ENCODE assay signal across 12 cellular contexts in the genomic region with DNA sequence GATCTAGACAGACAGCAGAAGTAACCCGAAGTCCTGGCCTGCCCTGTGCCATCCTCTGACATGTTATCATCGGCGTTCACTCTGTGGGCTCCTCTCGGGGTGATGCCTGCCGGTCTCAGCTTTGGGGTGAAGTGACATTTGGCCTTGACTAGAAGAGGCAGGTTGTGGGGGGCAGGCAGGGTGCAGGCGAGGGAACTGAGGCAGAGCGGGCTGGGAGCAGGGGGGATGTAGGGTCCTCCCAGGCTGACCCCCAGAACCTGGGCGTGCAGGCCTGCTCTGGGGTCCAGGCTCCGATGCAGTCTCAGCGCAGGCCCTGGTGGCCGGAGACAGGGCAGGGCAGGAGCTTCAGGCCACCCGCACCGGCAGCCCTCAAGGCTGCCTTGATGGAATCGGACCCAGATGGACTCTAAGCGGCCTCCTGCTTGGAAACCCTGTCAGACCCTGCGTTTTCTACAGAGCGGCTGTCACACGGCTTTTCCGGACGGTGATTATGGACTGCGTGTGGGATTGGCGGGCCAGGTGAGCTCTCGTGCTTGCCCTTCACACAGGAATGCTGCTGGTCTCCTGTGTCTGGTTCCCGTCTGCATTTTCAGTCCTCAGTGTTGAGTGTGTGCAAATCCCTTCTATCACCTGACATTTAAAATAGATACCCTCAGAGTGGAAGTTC. TPM values are rescaled to one million over a fixed set of nuclear protein-coding genes. Genes with fewer than 3 reads are reported as not detected.
DNase-seq lines count a peak whose midpoint lies in the region; ATAC-seq and TF ChIP-seq lines count a peak whose summit lies in the region.
"Had no signal": no experiment of that assay in that cellular context is flagged by ENCODE, and none has a peak within 500 bp of the region (broad histone marks: within the 10 kb centered on the region; RNA-seq: fewer than 3 reads in every experiment).

No MANE protein-coding gene starts in this region.

- no peak overlapping the region for H3K27ac Mint-ChIP-seq in WTC11
- H3K27ac Mint-ChIP-seq: activated CD4-positive, alpha-beta T cell treated with anti-CD3 and anti-CD28 coated beads, Interleukin-2, amount 10 ng/mL, durations not matched to agents 24 days and 14 days had no signal

- intact Hi-C loops in cardiac septum (cut with DNase I), result no loop called here

- peak; percentile 9; the same call in 1 of the 2 replicates for ATAC-seq in WTC11

- H2AFZ ChIP-seq in trophoblast cell (ENCODE audit: insufficient read depth, low read length, poor library complexity), result peak overlapping the region; percentile 13

- no peak overlapping the region for H2BK12ac ChIP-seq in trophoblast cell (ENCODE audit: low read length)

- no CpG with 5 or more reads among the region's 24 CpGs for WGBS in trophoblast cell (ENCODE audit: extremely low coverage, insufficient coverage, insufficient read length)

- 0 out of 2 replicates have a peak, but pooled peaks cover 4% of the 10 kb centered on the region for H3K27me3 Mint-ChIP-seq in WTC11 (ENCODE audit: low read depth)

- H3K36me3 Mint-ChIP-seq in WTC11, result peaks cover 6% of the 10 kb centered on the region

- POLR2A ChIA-PET in WTC11 (lab: Charles Lee), result no interaction called here

- DNase-seq in AG09309 (ENCODE audit: low read depth) (no peak), WTC11 (ENCODE audit: low spot score) (no peak), cardiac septum (ENCODE audit: low spot score) (peak; percentile 63), trophoblast cell (no peak), CD1c-positive myeloid dendritic cell (ENCODE audit: extremely low spot score) (no peak), EL (no peak), HT-29 (ENCODE audit: low spot score) (no peak), GM10266 (ENCODE audit: extremely low spot score) (no peak)
- DNase-seq: activated CD4-positive, alpha-beta T cell treated with anti-CD3 and anti-CD28 coated beads, Interleukin-2, amount 10 ng/mL, durations not matched to agents 24 days and 14 days; NCI-H1436 had no signal

- H3K79me1 ChIP-seq in trophoblast cell (ENCODE audit: low read length), result no peaks in the 10 kb centered on the region

- CTCF ChIA-PET in WTC11 (lab: Charles Lee), result interaction anchor here (1.2 to 2.4 kb wide), 5 partner anchors 10 to 78 kb away, joined by 4 to 14 read pairs (median 5); no protein-coding TSS in a partner anchor

- H3K79me2 ChIP-seq in trophoblast cell (ENCODE audit: control insufficient read depth, insufficient read depth, low read length, poor library complexity), result no peaks in the 10 kb centered on the region

- H3K9me3 Mint-ChIP-seq in WTC11, result peaks cover 10% of the 10 kb centered on the region
- H3K9me3 Mint-ChIP-seq: activated CD4-positive, alpha-beta T cell treated with anti-CD3 and anti-CD28 coated beads, Interleukin-2, amount 10 ng/mL, durations not matched to agents 24 days and 14 days had no signal

- no peak overlapping the region for H2BK120ac ChIP-seq in trophoblast cell (ENCODE audit: insufficient read depth, low read length, poor library complexity)

- H4K8ac ChIP-seq in trophoblast cell (ENCODE audit: low read depth, low read length), result no peak overlapping the region

- H3K4me3 ChIP-seq in AG09309 (ENCODE audit: control insufficient read depth, low read depth, low read length), result peak overlapping the region; percentile 49; the same call in 1 of the 2 replicates
- H3K4me3 ChIP-seq in trophoblast cell (ENCODE audit: low read depth, low read length), result no peak overlapping the region
- H3K4me3 ChIP-seq: BLaER1, cardiac muscle cell had no signal

- H3K27ac ChIP-seq in trophoblast cell (ENCODE audit: low read depth, low read length), result no peak overlapping the region
- H3K27ac ChIP-seq: BLaER1, cardiac muscle cell had no signal

- no peak overlapping the region for H4K91ac ChIP-seq in trophoblast cell (ENCODE audit: low read depth, low read length)

- H3K18ac ChIP-seq in trophoblast cell (ENCODE audit: low read length), result no peak overlapping the region

- no peaks in the 10 kb centered on the region for H3K9me3 ChIP-seq in trophoblast cell (ENCODE audit: insufficient read depth, low read depth, low read length)
- H3K9me3 ChIP-seq: BLaER1 had no signal

- H4K12ac ChIP-seq in trophoblast cell (ENCODE audit: low read depth, low read length), result no peak overlapping the region

- H2BK5ac ChIP-seq in trophoblast cell (ENCODE audit: low read depth, low read length, poor library complexity), result no peak overlapping the region

- H3K4ac ChIP-seq in trophoblast cell (ENCODE audit: low read depth, low read length), result no peak overlapping the region

- peaks cover 25% of the 10 kb centered on the region for H3K4me1 Mint-ChIP-seq in WTC11

- no peak overlapping the region for H3K14ac ChIP-seq in trophoblast cell (ENCODE audit: low read length)

- no peak overlapping the region for H2AK5ac ChIP-seq in trophoblast cell (ENCODE audit: low read length)

- H3K4me3 Mint-ChIP-seq in WTC11, result peak overlapping the region; percentile 39; the same call in 1 of the 2 replicates

- no peak overlapping the region for H3K23ac ChIP-seq in trophoblast cell (ENCODE audit: low read length)

- H3K9ac ChIP-seq in trophoblast cell (ENCODE audit: low read length), result no peak overlapping the region
- H3K9ac ChIP-seq: BLaER1 had no signal

- H3K4me1 ChIP-seq in trophoblast cell (ENCODE audit: control insufficient read depth in 1 of 2, insufficient read depth in 2 of 2, low read length in 2 of 2), result peaks cover 12 to 15% of the 10 kb centered on the region in 2 experiments

- TF ChIP-seq CTCF in AG09309 (IDR thresholded peaks at IDR 0.05; ENCODE audit: control insufficient read depth, insufficient read depth, low read depth, low read length, missing control alignments), result no peak
- TF ChIP-seq CTCF in WTC11 (IDR thresholded peaks at IDR 0.05), result no peak
- no peak for TF ChIP-seq CTCF in GM10266 (IDR thresholded peaks at IDR 0.05; ENCODE audit: control insufficient read depth, insufficient read depth, low read depth, missing control alignments)

- H3K27me3 ChIP-seq in trophoblast cell (ENCODE audit: insufficient read depth, low read length), result no peaks in the 10 kb centered on the region
- H3K27me3 ChIP-seq: cardiac muscle cell had no signal

- no peaks in the 10 kb centered on the region for H3K36me3 ChIP-seq in trophoblast cell (ENCODE audit: control insufficient read depth in 1 of 2, insufficient read depth in 2 of 2, low read length in 2 of 2)
- H3K36me3 ChIP-seq: BLaER1, cardiac muscle cell had no signal

- H3K4me2 ChIP-seq in trophoblast cell (ENCODE audit: low read length), result peak overlapping the region; percentile 53

TF ChIP-seq in WTC11, 78 proteins besides CTCF, POLR2A, EP300 and RAD21 (continues in another document):
- TF ChIP-seq FOXP1 (CRISPR knock-in tag; IDR thresholded peaks at IDR 0.05; ENCODE audit: borderline replicate concordance), result no peak
- TF ChIP-seq, protein P1, sequence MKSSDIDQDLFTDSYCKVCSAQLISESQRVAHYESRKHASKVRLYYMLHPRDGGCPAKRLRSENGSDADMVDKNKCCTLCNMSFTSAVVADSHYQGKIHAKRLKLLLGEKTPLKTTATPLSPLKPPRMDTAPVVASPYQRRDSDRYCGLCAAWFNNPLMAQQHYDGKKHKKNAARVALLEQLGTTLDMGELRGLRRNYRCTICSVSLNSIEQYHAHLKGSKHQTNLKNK (CRISPR knock-in tag; IDR thresholded peaks at IDR 0.05), result no peak
- TF ChIP-seq, protein P2, sequence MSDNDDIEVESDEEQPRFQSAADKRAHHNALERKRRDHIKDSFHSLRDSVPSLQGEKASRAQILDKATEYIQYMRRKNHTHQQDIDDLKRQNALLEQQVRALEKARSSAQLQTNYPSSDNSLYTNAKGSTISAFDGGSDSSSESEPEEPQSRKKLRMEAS (CRISPR knock-in tag; IDR thresholded peaks at IDR 0.05), result no peak
- no peak for TF ChIP-seq NFYB (CRISPR knock-in tag; conservative IDR thresholded peaks at IDR 0.05; ENCODE audit: low read depth)
- TF ChIP-seq, protein P3, sequence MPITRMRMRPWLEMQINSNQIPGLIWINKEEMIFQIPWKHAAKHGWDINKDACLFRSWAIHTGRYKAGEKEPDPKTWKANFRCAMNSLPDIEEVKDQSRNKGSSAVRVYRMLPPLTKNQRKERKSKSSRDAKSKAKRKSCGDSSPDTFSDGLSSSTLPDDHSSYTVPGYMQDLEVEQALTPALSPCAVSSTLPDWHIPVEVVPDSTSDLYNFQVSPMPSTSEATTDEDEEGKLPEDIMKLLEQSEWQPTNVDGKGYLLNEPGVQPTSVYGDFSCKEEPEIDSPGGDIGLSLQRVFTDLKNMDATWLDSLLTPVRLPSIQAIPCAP (CRISPR knock-in tag; IDR thresholded peaks at IDR 0.05), result no peak
- no peak for TF ChIP-seq SMAD3 (CRISPR knock-in tag; IDR thresholded peaks at IDR 0.05; ENCODE audit: borderline replicate concordance)
- TF ChIP-seq, protein P4, sequence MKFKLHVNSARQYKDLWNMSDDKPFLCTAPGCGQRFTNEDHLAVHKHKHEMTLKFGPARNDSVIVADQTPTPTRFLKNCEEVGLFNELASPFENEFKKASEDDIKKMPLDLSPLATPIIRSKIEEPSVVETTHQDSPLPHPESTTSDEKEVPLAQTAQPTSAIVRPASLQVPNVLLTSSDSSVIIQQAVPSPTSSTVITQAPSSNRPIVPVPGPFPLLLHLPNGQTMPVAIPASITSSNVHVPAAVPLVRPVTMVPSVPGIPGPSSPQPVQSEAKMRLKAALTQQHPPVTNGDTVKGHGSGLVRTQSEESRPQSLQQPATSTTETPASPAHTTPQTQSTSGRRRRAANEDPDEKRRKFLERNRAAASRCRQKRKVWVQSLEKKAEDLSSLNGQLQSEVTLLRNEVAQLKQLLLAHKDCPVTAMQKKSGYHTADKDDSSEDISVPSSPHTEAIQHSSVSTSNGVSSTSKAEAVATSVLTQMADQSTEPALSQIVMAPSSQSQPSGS (CRISPR knock-in tag; IDR thresholded peaks at IDR 0.05; ENCODE audit: borderline replicate concordance, low read depth), result no peak
- no peak for TF ChIP-seq JUN (CRISPR knock-in tag; IDR thresholded peaks at IDR 0.05)
- TF ChIP-seq CBFB (CRISPR knock-in tag; IDR thresholded peaks at IDR 0.05; ENCODE audit: low read depth), result no peak

RNA-seq across cellular contexts. Expression of a gene that starts 0.8 kb away (rescaled TPM):
- 1.2 to 1.7 TPM (median 1.4 TPM) in 3 replicates for total RNA-seq in WTC11 (2021)
- total RNA-seq in cardiac septum, result 1.5 TPM
- 0.10 TPM in 2 replicates for polyA plus RNA-seq in trophoblast cell (2013)
- 0.08 TPM in 1 of 2 replicates, not detected in the other for total RNA-seq in HT-29 (2014; rRNA removed; shearing (Covaris generic))
